In the genomic region with DNA sequence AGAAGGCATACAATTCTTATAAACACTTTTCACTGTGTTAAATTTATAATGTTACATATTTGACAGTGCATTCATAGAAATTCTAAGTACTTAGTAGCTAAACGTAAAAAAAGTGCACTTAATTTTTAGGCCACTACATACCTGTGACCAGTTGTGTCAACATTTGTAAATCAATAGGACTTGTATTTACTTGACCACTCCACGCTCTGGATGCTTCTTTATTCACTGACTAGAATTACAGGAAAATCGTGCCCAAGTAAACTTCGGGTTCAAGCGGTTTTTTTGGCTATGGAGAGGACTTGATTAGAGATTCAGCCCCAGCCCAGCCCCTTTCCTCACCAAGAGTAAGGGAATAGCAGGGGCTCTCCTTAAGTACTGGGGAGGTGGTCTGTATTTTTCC, we compare ENCODE assay signal across 22 cellular contexts. TPM values are rescaled to one million over a fixed set of nuclear protein-coding genes. Genes with fewer than 3 reads are reported as not detected.
"Had no signal": no experiment of that assay in that cellular context is flagged by ENCODE, and none has a peak within 500 bp of the region (broad histone marks: within the 10 kb centered on the region; RNA-seq: fewer than 3 reads in every experiment).

No MANE protein-coding gene starts in this region.

- H3K27ac ChIP-seq: adrenal gland, SJCRH30, WERI-Rb-1 had no signal

- H3K36me3 ChIP-seq: adrenal gland, SJCRH30, WERI-Rb-1 had no signal

- H3K4me1 ChIP-seq: adrenal gland, SJCRH30 had no signal

- ATAC-seq: activated CD4-positive, alpha-beta T cell treated with anti-CD3 and anti-CD28 coated beads for 36 hours; activated CD8-positive, alpha-beta T cell treated with anti-CD3 and anti-CD28 coated beads for 36 hours had no signal

- DNase-seq: activated CD4-positive, alpha-beta T cell treated with anti-CD3 and anti-CD28 coated beads for 36 hours; activated CD8-positive, alpha-beta memory T cell treated with anti-CD3 and anti-CD28 coated beads, Interleukin-2, amount 50 U/mL, for 48 hours; activated CD8-positive, alpha-beta T cell treated with anti-CD3 and anti-CD28 coated beads for 36 hours; activated naive CD4-positive, alpha-beta T cell treated with anti-CD3 and anti-CD28 coated beads, Interleukin-2, amount 50 U/mL, for 16 hours; activated naive CD8-positive, alpha-beta T cell treated with anti-CD3 and anti-CD28 coated beads, Interleukin-2, amount 10 ng/mL, durations not matched to agents 7 days and 5 days; activated T-cell treated with anti-CD3 and anti-CD28 coated beads, Interleukin-2, amount 50 U/mL, for 1 hour; adrenal gland; anterior cingulate cortex; MM.1S; NCI-H1105; NCI-H1436; NCI-H1694 treated with DMSO at 0.1 percent for 48 hours; NCI-H2029 treated with DMSO at 0.1 percent for 48 hours; NCI-H345; NCI-H510A; NCI-H526 treated with DMSO at 0.1 percent for 48 hours; SJCRH30; SK-N-SH; T-helper 1 cell; WERI-Rb-1 had no signal

- H3K4me3 ChIP-seq: adrenal gland, SJCRH30 had no signal

- H3K9me3 ChIP-seq: SK-N-SH had no signal

- H3K27me3 ChIP-seq: adrenal gland had no signal

RNA-seq across cellular contexts. Expression of a gene that starts 31.4 kb away (rescaled TPM):
- total RNA-seq: activated CD4-positive, alpha-beta T cell treated with anti-CD3 and anti-CD28 coated beads for 36 hours; activated CD8-positive, alpha-beta T cell treated with anti-CD3 and anti-CD28 coated beads for 36 hours; activated naive CD8-positive, alpha-beta T cell treated with anti-CD3 and anti-CD28 coated beads, Interleukin-2, amount 10 ng/mL, durations not matched to agents 7 days and 5 days; adrenal gland; RPMI7951; SJCRH30; T-helper 2 cell treated with Interferon-gamma antibody and Interleukin-4, amounts not matched to agents 100 ng/mL and 5 ng/mL, for 36 hours had no signal
